ENCODE assay signal across 31 cellular contexts in the genomic region with DNA sequence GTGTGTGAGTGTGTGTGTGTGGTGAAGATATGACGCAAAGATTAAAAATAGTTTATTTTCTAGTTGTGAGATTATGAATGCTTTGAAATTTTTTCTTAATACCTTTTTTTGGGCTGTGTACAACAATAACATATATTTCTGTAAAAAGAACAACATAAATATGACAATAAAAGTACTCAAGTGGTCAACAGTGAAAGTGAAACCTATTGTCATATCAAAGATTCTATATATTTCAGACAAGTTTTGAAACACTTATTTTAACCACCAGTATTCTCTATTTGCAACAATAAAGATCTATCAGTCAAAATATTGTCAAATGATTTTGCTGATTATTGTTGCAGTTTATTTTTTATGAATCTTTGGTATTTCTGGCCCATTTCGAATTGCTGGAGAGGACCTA.
"Had no signal": no experiment of that assay in that cellular context is flagged by ENCODE, and none has a peak within 500 bp of the region (broad histone marks: within the 10 kb centered on the region; RNA-seq: fewer than 3 reads in every experiment).

No MANE protein-coding gene starts in this region.

- ATAC-seq: activated CD4-positive, alpha-beta T cell treated with anti-CD3 and anti-CD28 coated beads for 36 hours; activated CD4-positive, CD25-positive, alpha-beta regulatory T cell treated with anti-CD3 and anti-CD28 coated beads, Interleukin-2, amount 50 U/mL, for 24 hours; activated CD8-positive, alpha-beta memory T cell treated with anti-CD3 and anti-CD28 coated beads, Interleukin-2, amount 10 ng/mL, durations not matched to agents 7 days and 5 days; activated CD8-positive, alpha-beta T cell treated with anti-CD3 and anti-CD28 coated beads, Interleukin-2, amount 10 ng/mL, durations not matched to agents 7 days and 5 days; activated naive CD8-positive, alpha-beta T cell treated with anti-CD3 and anti-CD28 coated beads, Interleukin-2, amount 50 U/mL, for 24 hours; WTC11 had no signal

- H3K27ac ChIP-seq: ascending aorta, cardiac muscle cell, colonic mucosa, WERI-Rb-1 had no signal

- H3K36me3 ChIP-seq: ascending aorta, cardiac muscle cell, colonic mucosa, WERI-Rb-1 had no signal

- DNase-seq: activated CD4-positive, alpha-beta memory T cell treated with anti-CD3 and anti-CD28 coated beads, Interleukin-2, amount 10 ng/mL, durations not matched to agents 7 days and 5 days; activated CD4-positive, alpha-beta T cell treated with anti-CD3 and anti-CD28 coated beads for 1 hour; activated CD4-positive, alpha-beta T cell treated with anti-CD3 and anti-CD28 coated beads for 36 hours; activated CD4-positive, alpha-beta T cell treated with anti-CD3 and anti-CD28 coated beads for 48 hours; activated CD4-positive, alpha-beta T cell treated with anti-CD3 and anti-CD28 coated beads, Interleukin-2, amount 10 ng/mL, durations not matched to agents 7 days and 5 days; activated CD4-positive, alpha-beta T cell treated with anti-CD3 and anti-CD28 coated beads, Interleukin-2, amount 50 U/mL, for 48 hours; activated CD4-positive, CD25-positive, alpha-beta regulatory T cell; activated CD8-positive, alpha-beta memory T cell treated with anti-CD3 and anti-CD28 coated beads for 24 hours; activated CD8-positive, alpha-beta memory T cell treated with anti-CD3 and anti-CD28 coated beads, Interleukin-2, amount 10 ng/mL, durations not matched to agents 7 days and 5 days; activated CD8-positive, alpha-beta memory T cell treated with anti-CD3 and anti-CD28 coated beads, Interleukin-2, amount 50 U/mL, for 48 hours; activated CD8-positive, alpha-beta T cell treated with anti-CD3 and anti-CD28 coated beads, Interleukin-2, amount 10 ng/mL, durations not matched to agents 7 days and 5 days; activated effector memory CD4-positive, alpha-beta T cell treated with Interleukin-2 at 50 U/mL for 16 hours; activated gamma-delta T cell; activated naive CD4-positive, alpha-beta T cell treated with anti-CD3 and anti-CD28 coated beads, Interleukin-2, amount 10 ng/mL, durations not matched to agents 7 days and 5 days; activated naive CD4-positive, alpha-beta T cell treated with Interleukin-2 at 50 U/mL for 16 hours; activated naive CD8-positive, alpha-beta T cell treated with anti-CD3 and anti-CD28 coated beads, Interleukin-2, amount 10 ng/mL, durations not matched to agents 7 days and 5 days; activated naive CD8-positive, alpha-beta T cell treated with anti-CD3 and anti-CD28 coated beads, Interleukin-2, amount 50 U/mL, for 24 hours; activated T-cell treated with anti-CD3 and anti-CD28 coated beads, Interleukin-2, amount 50 U/mL, for 24 hours; activated T-cell treated with anti-CD3 and anti-CD28 coated beads, Interleukin-2, amount 50 U/mL, for 48 hours; amygdala; anterior cingulate cortex; caudate nucleus; cerebellar nuclear complex; colonic mucosa; T-helper 2 cell; T-helper 9 cell; WERI-Rb-1 had no signal

- H3K27me3 ChIP-seq: ascending aorta, cardiac muscle cell, colonic mucosa had no signal

- H3K4me1 ChIP-seq: ascending aorta, colonic mucosa had no signal

- H3K4me3 ChIP-seq: ascending aorta, cardiac muscle cell, colonic mucosa had no signal
